13 cellular contexts compared by ENCODE assay signal in the genomic region with DNA sequence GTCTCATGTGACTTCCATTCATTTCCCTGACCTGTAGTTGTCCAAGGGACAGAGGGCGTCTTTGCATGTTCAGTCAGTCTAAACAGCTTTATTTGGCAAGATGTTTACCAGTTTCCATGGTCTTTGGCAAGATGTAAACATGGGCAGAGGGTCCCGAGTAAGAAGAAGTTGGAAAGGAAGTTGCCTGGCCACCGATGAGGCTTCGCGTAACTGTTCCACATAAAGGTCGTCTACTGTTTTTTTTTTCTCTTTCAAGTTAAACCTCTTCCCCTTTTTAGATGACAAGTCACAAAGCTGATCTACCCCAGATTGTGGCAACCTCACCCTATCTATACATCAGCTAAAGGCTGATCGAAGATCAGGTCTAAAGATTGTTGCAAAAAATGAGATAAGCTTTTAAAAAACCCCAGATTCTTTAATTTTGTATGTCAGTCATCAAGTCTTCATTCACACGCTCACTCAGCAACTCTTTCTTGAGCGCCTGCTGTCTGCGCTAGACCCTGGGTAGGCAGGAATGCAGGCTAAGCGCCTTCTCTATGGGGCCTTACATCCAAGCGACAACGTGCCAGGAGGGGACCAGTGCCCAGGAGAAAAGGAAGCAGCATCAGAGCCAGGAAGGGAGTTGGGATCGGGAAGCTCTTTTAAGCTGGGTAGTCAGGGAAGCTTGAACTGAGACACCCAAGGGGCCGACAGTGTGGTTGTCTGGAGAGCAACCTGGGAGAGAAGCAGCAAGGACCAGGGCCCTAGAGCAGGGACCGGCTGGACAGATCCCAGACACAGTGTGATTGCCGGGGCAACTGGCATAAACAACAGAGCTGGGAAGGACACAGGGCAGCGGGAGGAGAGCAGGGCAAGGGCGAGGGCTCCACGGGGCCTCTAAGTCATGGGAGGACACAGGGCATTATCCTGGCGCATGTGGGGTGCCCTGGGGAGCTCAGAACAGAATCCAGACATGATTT. TPM values are rescaled to one million over a fixed set of nuclear protein-coding genes. Genes with fewer than 3 reads are reported as not detected.
DNase-seq lines count a peak whose midpoint lies in the region; ATAC-seq, FAIRE-seq and TF ChIP-seq lines count a peak whose summit lies in the region.
"Had no signal": no experiment of that assay in that cellular context is flagged by ENCODE, and none has a peak within 500 bp of the region (broad histone marks: within the 10 kb centered on the region; RNA-seq: fewer than 3 reads in every experiment).

No MANE protein-coding gene starts in this region.

- H3K4me3 Mint-ChIP-seq in CD4-positive, CD25-positive, alpha-beta regulatory T cell: peak overlapping the region; percentile 65 to 84 (median 79)
- H3K4me3 Mint-ChIP-seq in T-cell: peak overlapping the region; percentile 11 to 61 (median 54)
- H3K4me3 Mint-ChIP-seq in activated T-helper 2 cell treated with anti-CD3 and anti-CD28 coated beads, Interferon-gamma antibody, Interleukin-2, Interleukin-4, amounts not matched to agents 10 μg/mL and 5 μg/mL and 100 μg/mL, durations not matched to agents 14 hours and 24 hours and 36 hours (ENCODE audit: low read depth): no peak overlapping the region

- peaks cover 23 to 63% (median 51%) of the 10 kb centered on the region in 4 donors for H3K4me1 Mint-ChIP-seq in CD4-positive, CD25-positive, alpha-beta regulatory T cell
- H3K4me1 Mint-ChIP-seq in T-cell: peaks cover 54 to 70% (median 56%) of the 10 kb centered on the region in 3 donors
- peaks cover 38% of the 10 kb centered on the region for H3K4me1 Mint-ChIP-seq in activated T-helper 2 cell treated with anti-CD3 and anti-CD28 coated beads, Interferon-gamma antibody, Interleukin-2, Interleukin-4, amounts not matched to agents 10 μg/mL and 5 μg/mL and 100 μg/mL, durations not matched to agents 14 hours and 24 hours and 36 hours (ENCODE audit: low read depth)

- H3K27ac ChIP-seq in CD4-positive, CD25-positive, alpha-beta regulatory T cell (ENCODE audit: insufficient read depth, low read length, poor library complexity, severe bottlenecking): peak overlapping the region; percentile 84
- no peak overlapping the region for H3K27ac ChIP-seq in lower lobe of right lung

- ATAC-seq in CD4-positive, CD25-positive, alpha-beta regulatory T cell (ENCODE audit: low read depth in 2 of 2): peak; percentile 35 to 38
- peak; percentile 25 to 72 (median 35) for ATAC-seq in T-cell (replicated peaks in 1 of 4)
- ATAC-seq in lower lobe of right lung: peak; percentile 25 to 34

- H3K27me3 Mint-ChIP-seq in CD4-positive, CD25-positive, alpha-beta regulatory T cell: no peaks in the 10 kb centered on the region
- no peaks in the 10 kb centered on the region for H3K27me3 Mint-ChIP-seq in T-cell
- peaks cover 60% of the 10 kb centered on the region for H3K27me3 Mint-ChIP-seq in activated T-helper 2 cell treated with anti-CD3 and anti-CD28 coated beads, Interferon-gamma antibody, Interleukin-2, Interleukin-4, amounts not matched to agents 10 μg/mL and 5 μg/mL and 100 μg/mL, durations not matched to agents 14 hours and 24 hours and 36 hours (ENCODE audit: low read depth)

- no peak for TF ChIP-seq CTCF in lower lobe of right lung (IDR thresholded peaks at IDR 0.05)

- intact Hi-C loops in lower lobe of right lung (cut with DNase I): no loop called here
- intact Hi-C loops in activated T-helper 2 cell treated with anti-CD3 and anti-CD28 coated beads, Interferon-gamma antibody, Interleukin-2, Interleukin-4, amounts not matched to agents 10 μg/mL and 5 μg/mL and 100 μg/mL, durations not matched to agents 14 hours and 24 hours and 36 hours (cut with micrococcal nuclease): loop anchor here (5.0 kb wide), 1 partner anchor 44 kb away; no protein-coding TSS in a partner anchor

- H3K9me3 ChIP-seq in CD4-positive, CD25-positive, alpha-beta regulatory T cell (ENCODE audit: control insufficient read depth in 2 of 2, low read length in 2 of 2): peaks cover 0 to 4% of the 10 kb centered on the region in 2 experiments
- no peaks in the 10 kb centered on the region for H3K9me3 ChIP-seq in lower lobe of right lung

- H3K36me3 Mint-ChIP-seq in CD4-positive, CD25-positive, alpha-beta regulatory T cell: no peaks in the 10 kb centered on the region
- peaks cover 4% of the 10 kb centered on the region for H3K36me3 Mint-ChIP-seq in T-cell
- H3K36me3 Mint-ChIP-seq in activated T-helper 2 cell treated with anti-CD3 and anti-CD28 coated beads, Interferon-gamma antibody, Interleukin-2, Interleukin-4, amounts not matched to agents 10 μg/mL and 5 μg/mL and 100 μg/mL, durations not matched to agents 14 hours and 24 hours and 36 hours (ENCODE audit: low read depth): peaks cover 4% of the 10 kb centered on the region

- no peaks in the 10 kb centered on the region for H3K27me3 ChIP-seq in CD4-positive, CD25-positive, alpha-beta regulatory T cell (ENCODE audit: control insufficient read depth, insufficient read depth, low read length)
- no peaks in the 10 kb centered on the region for H3K27me3 ChIP-seq in lower lobe of right lung (ENCODE audit: low read depth)

- peak overlapping the region; percentile 90 to 96 (median 94) for H3K27ac Mint-ChIP-seq in CD4-positive, CD25-positive, alpha-beta regulatory T cell
- H3K27ac Mint-ChIP-seq in T-cell: peak overlapping the region; percentile 80 to 88
- no peak overlapping the region for H3K27ac Mint-ChIP-seq in activated T-helper 2 cell treated with anti-CD3 and anti-CD28 coated beads, Interferon-gamma antibody, Interleukin-2, Interleukin-4, amounts not matched to agents 10 μg/mL and 5 μg/mL and 100 μg/mL, durations not matched to agents 14 hours and 24 hours and 36 hours

- CTCF ChIA-PET in T-cell (lab: Charles Lee): interaction anchor here in 1 of 2 donors (0.8 kb wide), 1 partner anchor 33 kb away, joined by 3 read pairs; no protein-coding TSS in a partner anchor

- DNase-seq in CD4-positive, CD25-positive, alpha-beta regulatory T cell: peak; percentile 28 to 53 (median 49)
- DNase-seq in GM18507 (ENCODE audit: extremely low spot score, insufficient read length, low read depth) (no peak), T-cell (peak in 5 of 34 experiments; percentile 18 to 46 (median 29)), lower lobe of right lung (no peak), HuH-7.5 (ENCODE audit: low spot score) (no peak), NCI-H510A (lab: John Stamatoyannopoulos, UW) (no peak), NCI-H146 (lab: John Stamatoyannopoulos, UW) (no peak)
- DNase-seq in activated T-helper 2 cell treated with anti-CD3 and anti-CD28 coated beads, Interferon-gamma antibody, Interleukin-2, Interleukin-4, amounts not matched to agents 10 μg/mL and 5 μg/mL and 100 μg/mL, durations not matched to agents 14 hours and 24 hours and 36 hours (ENCODE audit: low spot score): no peak
- DNase-seq: NK-92 treated with Interleukin-12 subunit alpha and Interleukin-12 subunit beta, amount 100 ng/mL, for 24 hours; stimulated activated CD4-positive, alpha-beta T cell treated with anti-CD3 and anti-CD28 coated beads, Interleukin-15, amount 100 ng/mL, for 24 hours had no signal

- H3K9me3 Mint-ChIP-seq in CD4-positive, CD25-positive, alpha-beta regulatory T cell: peaks cover 0 to 11% (median 1%) of the 10 kb centered on the region in 7 donors
- peaks cover 0 to 10% (median 4%) of the 10 kb centered on the region in 3 donors for H3K9me3 Mint-ChIP-seq in T-cell
- H3K9me3 Mint-ChIP-seq in activated T-helper 2 cell treated with anti-CD3 and anti-CD28 coated beads, Interferon-gamma antibody, Interleukin-2, Interleukin-4, amounts not matched to agents 10 μg/mL and 5 μg/mL and 100 μg/mL, durations not matched to agents 14 hours and 24 hours and 36 hours: peaks cover 5% of the 10 kb centered on the region

- POLR2A ChIA-PET in T-cell (lab: Charles Lee): interaction anchor here (0.6 to 1.1 kb wide), 3 partner anchors 28 to 514 kb away, joined by 3 read pairs; no protein-coding TSS in a partner anchor

- peak overlapping the region; percentile 42 for H3K4me3 ChIP-seq in CD4-positive, CD25-positive, alpha-beta regulatory T cell (ENCODE audit: low read depth, low read length)
- no peak overlapping the region for H3K4me3 ChIP-seq in lower lobe of right lung

- peaks cover 63% of the 10 kb centered on the region for H3K4me1 ChIP-seq in CD4-positive, CD25-positive, alpha-beta regulatory T cell (ENCODE audit: control insufficient read depth, insufficient read depth, low read length, poor library complexity, severe bottlenecking)
- no peaks in the 10 kb centered on the region for H3K4me1 ChIP-seq in lower lobe of right lung

- peak; percentile 93 for FAIRE-seq in GM18507 (lab: Jason Lieb, UNC)
- FAIRE-seq: astrocyte had no signal

- H3K36me3 ChIP-seq in CD4-positive, CD25-positive, alpha-beta regulatory T cell (ENCODE audit: control insufficient read depth, insufficient read depth, low read length): no peaks in the 10 kb centered on the region
- H3K36me3 ChIP-seq in lower lobe of right lung: no peaks in the 10 kb centered on the region

RNA-seq across cellular contexts. Expression of gene CCR6, which starts 31.5 kb away (rescaled TPM):
- 40.8 TPM for total RNA-seq in CD4-positive, CD25-positive, alpha-beta regulatory T cell
- polyA plus RNA-seq in CD4-positive, CD25-positive, alpha-beta regulatory T cell: 10 to 100 TPM; 52.7 to 97.3 (median 79.0) TPM
- 10 to 100 TPM in 3 of 5 donors, 1 to 10 TPM in 2; 3.2 to 19.4 (median 15.0) TPM for total RNA-seq in T-cell
- total RNA-seq in lower lobe of right lung: 0.83 TPM
- not detected in 2 replicates for total RNA-seq in activated T-helper 2 cell treated with anti-CD3 and anti-CD28 coated beads, Interferon-gamma antibody, Interleukin-2, Interleukin-4, amounts not matched to agents 10 μg/mL and 5 μg/mL and 100 μg/mL, durations not matched to agents 14 hours and 24 hours and 36 hours
- total RNA-seq: astrocyte, epithelial cell of proximal tubule had no signal
- polyA plus RNA-seq: neural cell had no signal

Comparison
In these comparisons a context has a peak if more than half of its experiments do, and no peak if none do; other contexts are left out.
1. DNase-seq: peak in CD4-positive, CD25-positive, alpha-beta regulatory T cell (3 of 3); none in GM18507 (single experiment), lower lobe of right lung (single experiment), HuH-7.5 (single experiment), NCI-H510A (single experiment), NCI-H146 (single experiment) and activated T-helper 2 cell treated with anti-CD3 and anti-CD28 coated beads, Interferon-gamma antibody, Interleukin-2, Interleukin-4, amounts not matched to agents 10 μg/mL and 5 μg/mL and 100 μg/mL, durations not matched to agents 14 hours and 24 hours and 36 hours (single experiment).
2. Peak in every context shown above with its lines, with median percentiles within 50 percentile points of each other: ATAC-seq.